ENCODE assay signal across 7 cellular contexts in genomic region chr3:183946037-183946436, GRCh38.
"Had no signal": no experiment of that assay in that cellular context is flagged by ENCODE, and none has a peak within 500 bp of the region (broad histone marks: within the 10 kb centered on the region; RNA-seq: fewer than 3 reads in every experiment).

No MANE protein-coding gene starts in this region.

- DNase-seq: GM23248, H9, HCEC 1CT, IMR-90 had no signal

- FAIRE-seq: H1, H54, HTR-8/SVneo had no signal

- H2AFZ ChIP-seq: GM23248 had no signal

- H3K4me3 ChIP-seq: GM23248 had no signal

- H3K4me3 Mint-ChIP-seq: H9 had no signal

- H3K9me3 Mint-ChIP-seq: H9 had no signal

- H3K27ac ChIP-seq: GM23248 had no signal
